7 cellular contexts compared by ENCODE assay signal in genomic region chr10:6706725-6707124, GRCh38.
"Had no signal": no experiment of that assay in that cellular context is flagged by ENCODE, and none has a peak within 500 bp of the region (broad histone marks: within the 10 kb centered on the region; RNA-seq: fewer than 3 reads in every experiment).

No MANE protein-coding gene starts in this region.

- DNase-seq: IMR-90, KBM-7, KG1 had no signal

- H3K4me3 ChIP-seq: K562 had no signal

- H3K27ac ChIP-seq: HL-60, KMS-11 had no signal

- FAIRE-seq: HTR-8/SVneo, K562 had no signal

- H3K9ac ChIP-seq: KMS-11 had no signal

- H3K4me2 ChIP-seq: KMS-11 had no signal

- ATAC-seq: K562 had no signal
